In the genomic region with DNA sequence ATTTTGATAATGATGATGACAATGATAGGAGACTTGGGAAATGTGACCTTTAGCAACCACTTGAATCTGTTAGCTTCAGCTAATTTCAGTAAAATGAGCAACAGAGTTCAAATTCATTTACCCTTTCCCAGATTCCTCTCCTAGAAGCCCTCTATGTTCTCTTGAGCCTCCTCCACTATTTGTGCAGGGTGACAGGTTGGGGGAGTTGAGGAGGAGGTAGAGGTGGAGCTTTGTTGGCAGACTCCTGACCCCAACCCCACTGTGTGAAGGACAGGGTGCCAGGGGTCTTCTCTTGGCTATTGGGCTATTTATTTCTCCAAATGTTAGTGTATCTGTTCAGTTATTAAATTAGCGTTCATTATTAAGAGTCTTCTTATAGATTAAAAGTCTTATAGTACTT, we compare ENCODE assay signal across 6 cellular contexts.
"Had no signal": no experiment of that assay in that cellular context is flagged by ENCODE, and none has a peak within 500 bp of the region (broad histone marks: within the 10 kb centered on the region; RNA-seq: fewer than 3 reads in every experiment).

No MANE protein-coding gene starts in this region.

- H3K36me3 Mint-ChIP-seq: IgD-negative memory B cell had no signal

- ATAC-seq: HepG2, K562 had no signal

- H3K27ac Mint-ChIP-seq: IgD-negative memory B cell had no signal

- H3K27ac ChIP-seq: HL-60 had no signal

- H3K4me1 Mint-ChIP-seq: IgD-negative memory B cell had no signal

- H3K9me3 Mint-ChIP-seq: IgD-negative memory B cell had no signal

- H3K4me3 Mint-ChIP-seq: IgD-negative memory B cell had no signal

- FAIRE-seq: HepG2, HTR-8/SVneo, K562 had no signal

- H3K27me3 Mint-ChIP-seq: IgD-negative memory B cell had no signal

- DNase-seq: IMR-90 had no signal
